In the genomic region with DNA sequence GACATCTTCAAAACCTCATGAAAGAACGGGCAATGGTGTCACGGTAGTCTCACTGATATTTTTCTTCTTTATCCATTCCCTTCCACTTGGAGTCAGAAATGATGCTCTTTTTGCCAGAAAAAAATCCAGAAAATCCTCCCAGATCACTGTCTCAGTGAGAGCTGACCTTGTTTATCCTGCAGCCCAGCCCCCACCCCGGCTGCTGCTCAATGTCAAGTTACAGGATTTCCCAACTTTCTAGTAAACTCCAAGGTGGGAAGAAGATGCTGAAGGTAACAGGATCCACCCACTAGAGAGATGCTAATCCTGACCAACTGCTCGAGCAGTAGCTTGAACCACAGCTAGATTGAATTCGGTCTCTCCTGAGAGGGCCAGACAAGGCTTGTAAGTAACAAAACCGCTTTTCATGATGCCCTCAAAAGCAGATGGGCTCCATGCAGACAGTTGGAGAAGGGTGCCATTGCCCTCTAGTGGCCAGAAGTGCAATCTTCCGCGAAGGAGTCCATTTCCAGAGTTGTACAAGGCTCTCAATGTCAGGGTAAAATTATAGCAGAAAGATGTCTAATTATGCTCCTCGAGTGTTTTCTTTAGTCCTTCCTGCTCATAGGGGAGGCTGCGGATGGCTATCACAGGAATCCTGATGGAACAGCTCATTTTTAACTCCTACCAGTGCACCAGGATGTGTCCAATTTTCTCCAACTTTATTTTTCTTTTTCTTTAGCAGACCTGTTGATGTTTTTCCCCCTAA, we compare ENCODE assay signal across 8 cellular contexts. TPM values are rescaled to one million over a fixed set of nuclear protein-coding genes. Genes with fewer than 3 reads are reported as not detected.
DNase-seq lines count a peak whose midpoint lies in the region; ATAC-seq and TF ChIP-seq lines count a peak whose summit lies in the region.

No MANE protein-coding gene starts in this region.

- peaks cover 4% of the 10 kb centered on the region for H3K4me1 ChIP-seq in upper lobe of right lung

- H3K36me3 ChIP-seq in upper lobe of right lung: no peaks in the 10 kb centered on the region

- peaks cover 23% of the 10 kb centered on the region for H3K27me3 ChIP-seq in upper lobe of right lung

- H3K27me3 Mint-ChIP-seq in HFFc6 (ENCODE audit: insufficient read depth): peaks cover 5% of the 10 kb centered on the region
- peaks cover 22% of the 10 kb centered on the region for H3K27me3 Mint-ChIP-seq in T-helper 2 cell treated with Interferon-gamma antibody and Interleukin-4, amounts not matched to agents 5 μg/mL and 100 μg/mL, for 36 hours (ENCODE audit: low read depth)

- H3K27ac Mint-ChIP-seq in HFFc6: peak overlapping the region; percentile 84
- no peak overlapping the region for H3K27ac Mint-ChIP-seq in T-helper 2 cell treated with Interferon-gamma antibody and Interleukin-4, amounts not matched to agents 5 μg/mL and 100 μg/mL, for 36 hours

- H3K4me3 ChIP-seq in GM12864 (ENCODE audit: low read depth, low read length): no peak overlapping the region
- H3K4me3 ChIP-seq in upper lobe of right lung: no peak overlapping the region

- peak; percentile 77 for DNase-seq in A172 (ENCODE audit: low spot score)
- peak; percentile 1 for DNase-seq in GM12864 (ENCODE audit: low read depth)
- DNase-seq in HFFc6: peak; percentile 84
- DNase-seq in NCI-H1105 (lab: John Stamatoyannopoulos, UW): peak; percentile 50
- DNase-seq in T-helper 2 cell treated with Interferon-gamma antibody and Interleukin-4, amounts not matched to agents 5 μg/mL and 100 μg/mL, for 36 hours (ENCODE audit: low spot score): peak; percentile 31
- peak; percentile 87 for DNase-seq in middle frontal gyrus (ENCODE audit: extremely low spot score, low spot score)
- DNase-seq in upper lobe of right lung: no peak

- ATAC-seq in esophagus mucosa: peak; percentile 77
- peak; percentile 75 for ATAC-seq in upper lobe of right lung

- H3K27ac ChIP-seq in upper lobe of right lung: no peak overlapping the region

- no peaks in the 10 kb centered on the region for H3K9me3 Mint-ChIP-seq in HFFc6
- no peaks in the 10 kb centered on the region for H3K9me3 Mint-ChIP-seq in T-helper 2 cell treated with Interferon-gamma antibody and Interleukin-4, amounts not matched to agents 5 μg/mL and 100 μg/mL, for 36 hours

- TF ChIP-seq CTCF in GM12864 (IDR thresholded peaks at IDR 0.05; ENCODE audit: low read depth, low read length, missing control alignments): peak; percentile 92
- TF ChIP-seq CTCF in HFFc6 (IDR thresholded peaks at IDR 0.05): peak; percentile 98
- TF ChIP-seq CTCF in upper lobe of right lung (IDR thresholded peaks at IDR 0.05): peak; percentile 88

- intact Hi-C loops in upper lobe of right lung (cut with DNase I): no loop called here

- H3K9me3 ChIP-seq in upper lobe of right lung: no peaks in the 10 kb centered on the region

- H3K4me1 Mint-ChIP-seq in HFFc6 (ENCODE audit: low read depth): peaks cover 65% of the 10 kb centered on the region
- H3K4me1 Mint-ChIP-seq in T-helper 2 cell treated with Interferon-gamma antibody and Interleukin-4, amounts not matched to agents 5 μg/mL and 100 μg/mL, for 36 hours (ENCODE audit: low read depth): no peaks in the 10 kb centered on the region

- peaks cover 51% of the 10 kb centered on the region for H3K36me3 Mint-ChIP-seq in HFFc6 (ENCODE audit: low read depth)
- H3K36me3 Mint-ChIP-seq in T-helper 2 cell treated with Interferon-gamma antibody and Interleukin-4, amounts not matched to agents 5 μg/mL and 100 μg/mL, for 36 hours (ENCODE audit: low read depth): no peaks in the 10 kb centered on the region

- peak overlapping the region; percentile 96 for H3K4me3 Mint-ChIP-seq in HFFc6
- H3K4me3 Mint-ChIP-seq in T-helper 2 cell treated with Interferon-gamma antibody and Interleukin-4, amounts not matched to agents 5 μg/mL and 100 μg/mL, for 36 hours: no peak overlapping the region

RNA-seq across cellular contexts. Expression of a gene that starts 4.0 kb away (rescaled TPM):
- total RNA-seq in A172 (2014; rRNA removed; shearing (Covaris generic)): 23.8 and 26.9 TPM in 2 replicates
- total RNA-seq in HFFc6 (2021; fragmentation: NEBNext Ultra II Directional; extraction: Animal tissue kit (Norgen Biotek cat#: 25700)): 100 to 1,000 TPM; 507 to 539 (median 527) TPM
- 3.8 TPM for total RNA-seq in esophagus mucosa
- 176 TPM for total RNA-seq in upper lobe of right lung
